ENCODE assay signal across 1 cellular context in the genomic region with DNA sequence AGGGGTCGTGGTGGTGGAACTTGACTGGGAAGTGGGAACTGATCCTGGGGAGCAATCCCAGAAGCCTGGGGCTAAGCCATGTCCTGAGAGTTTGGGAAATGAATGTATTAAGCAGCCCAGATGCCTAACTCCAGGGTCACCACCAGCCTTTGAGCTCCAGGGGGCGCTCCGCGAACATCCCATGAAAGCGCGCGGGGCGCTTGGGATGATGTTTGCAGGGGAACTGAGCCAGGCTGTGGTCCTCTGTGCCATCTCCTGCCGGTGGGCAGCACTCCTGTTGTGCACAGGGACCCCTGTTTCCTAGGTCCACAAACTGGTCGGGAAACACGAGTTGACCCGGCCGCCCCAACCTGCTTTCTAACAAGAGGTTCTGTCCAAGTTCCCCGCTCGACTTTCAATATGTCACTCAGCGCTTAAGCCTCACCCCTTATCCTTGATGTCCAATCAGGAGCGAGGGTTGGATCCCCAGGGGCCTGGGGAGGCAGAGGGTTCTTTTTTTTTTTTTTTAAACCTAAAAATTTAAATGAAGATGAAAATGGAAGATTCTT.
A peak's percentile ranks its signal among the peaks of the same experiment; 100 is the strongest.
TF ChIP-seq lines count a peak whose summit lies in the region.

No MANE protein-coding gene starts in this region.

TF ChIP-seq in HepG2, 621 proteins besides CTCF, POLR2A, EP300 and RAD21 (continued from another document and continues in another):
- TF ChIP-seq, protein P1, sequence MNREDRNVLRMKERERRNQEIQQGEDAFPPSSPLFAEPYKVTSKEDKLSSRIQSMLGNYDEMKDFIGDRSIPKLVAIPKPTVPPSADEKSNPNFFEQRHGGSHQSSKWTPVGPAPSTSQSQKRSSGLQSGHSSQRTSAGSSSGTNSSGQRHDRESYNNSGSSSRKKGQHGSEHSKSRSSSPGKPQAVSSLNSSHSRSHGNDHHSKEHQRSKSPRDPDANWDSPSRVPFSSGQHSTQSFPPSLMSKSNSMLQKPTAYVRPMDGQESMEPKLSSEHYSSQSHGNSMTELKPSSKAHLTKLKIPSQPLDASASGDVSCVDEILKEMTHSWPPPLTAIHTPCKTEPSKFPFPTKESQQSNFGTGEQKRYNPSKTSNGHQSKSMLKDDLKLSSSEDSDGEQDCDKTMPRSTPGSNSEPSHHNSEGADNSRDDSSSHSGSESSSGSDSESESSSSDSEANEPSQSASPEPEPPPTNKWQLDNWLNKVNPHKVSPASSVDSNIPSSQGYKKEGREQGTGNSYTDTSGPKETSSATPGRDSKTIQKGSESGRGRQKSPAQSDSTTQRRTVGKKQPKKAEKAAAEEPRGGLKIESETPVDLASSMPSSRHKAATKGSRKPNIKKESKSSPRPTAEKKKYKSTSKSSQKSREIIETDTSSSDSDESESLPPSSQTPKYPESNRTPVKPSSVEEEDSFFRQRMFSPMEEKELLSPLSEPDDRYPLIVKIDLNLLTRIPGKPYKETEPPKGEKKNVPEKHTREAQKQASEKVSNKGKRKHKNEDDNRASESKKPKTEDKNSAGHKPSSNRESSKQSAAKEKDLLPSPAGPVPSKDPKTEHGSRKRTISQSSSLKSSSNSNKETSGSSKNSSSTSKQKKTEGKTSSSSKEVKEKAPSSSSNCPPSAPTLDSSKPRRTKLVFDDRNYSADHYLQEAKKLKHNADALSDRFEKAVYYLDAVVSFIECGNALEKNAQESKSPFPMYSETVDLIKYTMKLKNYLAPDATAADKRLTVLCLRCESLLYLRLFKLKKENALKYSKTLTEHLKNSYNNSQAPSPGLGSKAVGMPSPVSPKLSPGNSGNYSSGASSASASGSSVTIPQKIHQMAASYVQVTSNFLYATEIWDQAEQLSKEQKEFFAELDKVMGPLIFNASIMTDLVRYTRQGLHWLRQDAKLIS (CRISPR knock-in tag; IDR thresholded peaks at IDR 0.05), result no peak
- TF ChIP-seq HMGXB4 (CRISPR knock-in tag; IDR thresholded peaks at IDR 0.05; ENCODE audit: borderline replicate concordance in 1 of 2, low read depth in 1 of 2), result peak; percentile 41 to 61; a peak in 1 of 4 replicates
- no peak for TF ChIP-seq IKZF1 (IDR thresholded peaks at IDR 0.05)
- no peak for TF ChIP-seq NR3C1 (CRISPR knock-in tag; IDR thresholded peaks at IDR 0.05)
- TF ChIP-seq ATRX (CRISPR knock-in tag; IDR thresholded peaks at IDR 0.05; ENCODE audit: borderline replicate concordance), result no peak
- no peak for TF ChIP-seq ZIK1 (CRISPR knock-in tag; IDR thresholded peaks at IDR 0.05; ENCODE audit: borderline replicate concordance, low read depth)
- no peak for TF ChIP-seq SSRP1 (CRISPR knock-in tag; IDR thresholded peaks at IDR 0.05)
- no peak for TF ChIP-seq CHD4 (IDR thresholded peaks at IDR 0.05; ENCODE audit: borderline replicate concordance, low read length)
- no peak for TF ChIP-seq YEATS2 (CRISPR knock-in tag; IDR thresholded peaks at IDR 0.05; ENCODE audit: borderline replicate concordance)
- TF ChIP-seq, protein P2, sequence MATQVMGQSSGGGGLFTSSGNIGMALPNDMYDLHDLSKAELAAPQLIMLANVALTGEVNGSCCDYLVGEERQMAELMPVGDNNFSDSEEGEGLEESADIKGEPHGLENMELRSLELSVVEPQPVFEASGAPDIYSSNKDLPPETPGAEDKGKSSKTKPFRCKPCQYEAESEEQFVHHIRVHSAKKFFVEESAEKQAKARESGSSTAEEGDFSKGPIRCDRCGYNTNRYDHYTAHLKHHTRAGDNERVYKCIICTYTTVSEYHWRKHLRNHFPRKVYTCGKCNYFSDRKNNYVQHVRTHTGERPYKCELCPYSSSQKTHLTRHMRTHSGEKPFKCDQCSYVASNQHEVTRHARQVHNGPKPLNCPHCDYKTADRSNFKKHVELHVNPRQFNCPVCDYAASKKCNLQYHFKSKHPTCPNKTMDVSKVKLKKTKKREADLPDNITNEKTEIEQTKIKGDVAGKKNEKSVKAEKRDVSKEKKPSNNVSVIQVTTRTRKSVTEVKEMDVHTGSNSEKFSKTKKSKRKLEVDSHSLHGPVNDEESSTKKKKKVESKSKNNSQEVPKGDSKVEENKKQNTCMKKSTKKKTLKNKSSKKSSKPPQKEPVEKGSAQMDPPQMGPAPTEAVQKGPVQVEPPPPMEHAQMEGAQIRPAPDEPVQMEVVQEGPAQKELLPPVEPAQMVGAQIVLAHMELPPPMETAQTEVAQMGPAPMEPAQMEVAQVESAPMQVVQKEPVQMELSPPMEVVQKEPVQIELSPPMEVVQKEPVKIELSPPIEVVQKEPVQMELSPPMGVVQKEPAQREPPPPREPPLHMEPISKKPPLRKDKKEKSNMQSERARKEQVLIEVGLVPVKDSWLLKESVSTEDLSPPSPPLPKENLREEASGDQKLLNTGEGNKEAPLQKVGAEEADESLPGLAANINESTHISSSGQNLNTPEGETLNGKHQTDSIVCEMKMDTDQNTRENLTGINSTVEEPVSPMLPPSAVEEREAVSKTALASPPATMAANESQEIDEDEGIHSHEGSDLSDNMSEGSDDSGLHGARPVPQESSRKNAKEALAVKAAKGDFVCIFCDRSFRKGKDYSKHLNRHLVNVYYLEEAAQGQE (IDR thresholded peaks at IDR 0.05; ENCODE audit: borderline replicate concordance in 1 of 2, low read depth in 1 of 2, low read length in 2 of 2), result no peak
- TF ChIP-seq ZNF335 (CRISPR knock-in tag; IDR thresholded peaks at IDR 0.05), result no peak
- TF ChIP-seq MEIS1 (CRISPR knock-in tag; IDR thresholded peaks at IDR 0.05; ENCODE audit: borderline replicate concordance), result no peak
- TF ChIP-seq ZNF367 (CRISPR knock-in tag; IDR thresholded peaks at IDR 0.05; ENCODE audit: borderline replicate concordance), result no peak
- no peak for TF ChIP-seq ZNF496 (CRISPR knock-in tag; IDR thresholded peaks at IDR 0.05; ENCODE audit: insufficient replicate concordance)
- TF ChIP-seq CENPX (CRISPR knock-in tag; IDR thresholded peaks at IDR 0.05), result no peak
- no peak for TF ChIP-seq AHR (CRISPR knock-in tag; IDR thresholded peaks at IDR 0.05)
- TF ChIP-seq POLR2G (IDR thresholded peaks at IDR 0.05; ENCODE audit: low read depth, low read length), result no peak
- no peak for TF ChIP-seq CSRNP1 (CRISPR knock-in tag; IDR thresholded peaks at IDR 0.05)
- TF ChIP-seq NR0B2 (CRISPR knock-in tag; IDR thresholded peaks at IDR 0.05), result no peak
- TF ChIP-seq HNF1B (CRISPR knock-in tag; IDR thresholded peaks at IDR 0.05), result no peak; the same call in 1 of the 2 replicates
- TF ChIP-seq ZNF354B (CRISPR knock-in tag; IDR thresholded peaks at IDR 0.05), result no peak
- TF ChIP-seq GFI1 (CRISPR knock-in tag; IDR thresholded peaks at IDR 0.05; ENCODE audit: borderline replicate concordance), result no peak
- TF ChIP-seq, protein P3, sequence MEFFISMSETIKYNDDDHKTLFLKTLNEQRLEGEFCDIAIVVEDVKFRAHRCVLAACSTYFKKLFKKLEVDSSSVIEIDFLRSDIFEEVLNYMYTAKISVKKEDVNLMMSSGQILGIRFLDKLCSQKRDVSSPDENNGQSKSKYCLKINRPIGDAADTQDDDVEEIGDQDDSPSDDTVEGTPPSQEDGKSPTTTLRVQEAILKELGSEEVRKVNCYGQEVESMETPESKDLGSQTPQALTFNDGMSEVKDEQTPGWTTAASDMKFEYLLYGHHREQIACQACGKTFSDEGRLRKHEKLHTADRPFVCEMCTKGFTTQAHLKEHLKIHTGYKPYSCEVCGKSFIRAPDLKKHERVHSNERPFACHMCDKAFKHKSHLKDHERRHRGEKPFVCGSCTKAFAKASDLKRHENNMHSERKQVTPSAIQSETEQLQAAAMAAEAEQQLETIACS (CRISPR knock-in tag; IDR thresholded peaks at IDR 0.05), result no peak
- no peak for TF ChIP-seq ZSCAN29 (CRISPR knock-in tag; conservative IDR thresholded peaks at IDR 0.05)
- no peak for TF ChIP-seq REXO4 (CRISPR knock-in tag; IDR thresholded peaks at IDR 0.05; ENCODE audit: borderline replicate concordance)
- no peak for TF ChIP-seq SOX6 (IDR thresholded peaks at IDR 0.05)
- TF ChIP-seq SOX6 (CRISPR knock-in tag; IDR thresholded peaks at IDR 0.05), result peak; percentile 20; the same call in 1 of the 2 replicates
- no peak for TF ChIP-seq ZSCAN9 (CRISPR knock-in tag; IDR thresholded peaks at IDR 0.05; ENCODE audit: borderline replicate concordance)
- no peak for TF ChIP-seq TOE1 (CRISPR knock-in tag; IDR thresholded peaks at IDR 0.05)
- TF ChIP-seq RXRB (CRISPR knock-in tag; IDR thresholded peaks at IDR 0.05; ENCODE audit: borderline replicate concordance), result no peak
- no peak for TF ChIP-seq HNRNPH1 (optimal IDR thresholded peaks at IDR 0.05; ENCODE audit: low read depth, low read length)
- TF ChIP-seq ZNF704 (CRISPR knock-in tag; IDR thresholded peaks at IDR 0.05; ENCODE audit: borderline replicate concordance), result peak; percentile 42; the same call in 1 of the 2 replicates
- no peak for TF ChIP-seq SP140L (CRISPR knock-in tag; IDR thresholded peaks at IDR 0.05; ENCODE audit: borderline replicate concordance)
- no peak for TF ChIP-seq ZNF562 (CRISPR knock-in tag; IDR thresholded peaks at IDR 0.05; ENCODE audit: borderline replicate concordance)
- peak; percentile 54 for TF ChIP-seq ZNF143 (CRISPR knock-in tag; IDR thresholded peaks at IDR 0.05)
- no peak for TF ChIP-seq FLYWCH1 (CRISPR knock-in tag; IDR thresholded peaks at IDR 0.05)
- TF ChIP-seq ZFP37 (CRISPR knock-in tag; IDR thresholded peaks at IDR 0.05; ENCODE audit: borderline replicate concordance), result no peak
- TF ChIP-seq SNAPC2 (CRISPR knock-in tag; IDR thresholded peaks at IDR 0.05), result no peak
- no peak for TF ChIP-seq ETS1 (CRISPR knock-in tag; IDR thresholded peaks at IDR 0.05)
- TF ChIP-seq HNRNPK (IDR thresholded peaks at IDR 0.05; ENCODE audit: low read depth, low read length, poor library complexity, severe bottlenecking), result no peak
- TF ChIP-seq ZNF124 (CRISPR knock-in tag; IDR thresholded peaks at IDR 0.05), result no peak
- no peak for TF ChIP-seq ZNF576 (CRISPR knock-in tag; IDR thresholded peaks at IDR 0.05)
- TF ChIP-seq, protein P4, sequence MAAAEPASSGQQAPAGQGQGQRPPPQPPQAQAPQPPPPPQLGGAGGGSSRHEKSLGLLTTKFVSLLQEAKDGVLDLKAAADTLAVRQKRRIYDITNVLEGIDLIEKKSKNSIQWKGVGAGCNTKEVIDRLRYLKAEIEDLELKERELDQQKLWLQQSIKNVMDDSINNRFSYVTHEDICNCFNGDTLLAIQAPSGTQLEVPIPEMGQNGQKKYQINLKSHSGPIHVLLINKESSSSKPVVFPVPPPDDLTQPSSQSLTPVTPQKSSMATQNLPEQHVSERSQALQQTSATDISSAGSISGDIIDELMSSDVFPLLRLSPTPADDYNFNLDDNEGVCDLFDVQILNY (CRISPR knock-in tag; conservative IDR thresholded peaks at IDR 0.05), result no peak
